In genomic region chr1:23772049-23772853, GRCh38 we compare ENCODE assay signal across 8 cellular contexts. TPM values are rescaled to one million over a fixed set of nuclear protein-coding genes. Genes with fewer than 3 reads are reported as not detected.
DNase-seq lines count a peak whose midpoint lies in the region; ATAC-seq and TF ChIP-seq lines count a peak whose summit lies in the region.

No MANE protein-coding gene starts in this region.

- H4K20me1 ChIP-seq in Karpas-422 (ENCODE audit: insufficient read depth, low read depth, low read length) = no peaks in the 10 kb centered on the region
- no peaks in the 10 kb centered on the region for H4K20me1 ChIP-seq in PC-9 (ENCODE audit: insufficient read depth)
- H4K20me1 ChIP-seq in neural cell (ENCODE audit: insufficient read depth) = no peaks in the 10 kb centered on the region

- H3K9me3 ChIP-seq in Karpas-422 (ENCODE audit: low read length) (no peaks in the 10 kb centered on the region), PC-9 (ENCODE audit: insufficient read depth, low read depth) (no peaks in the 10 kb centered on the region), neural cell (ENCODE audit: low read length) (no peaks in the 10 kb centered on the region)

- peak; percentile 93 for ATAC-seq in stimulated activated naive CD8-positive, alpha-beta T cell treated with anti-CD3 and anti-CD28 coated beads, Interleukin-15, Interleukin-2, amounts not matched to agents 100 U/mL and 50 U/mL, for 24 hours
- ATAC-seq in GM21723 (IDR thresholded peaks at IDR 0.05; ENCODE audit: unreplicated experiment) = no peak

- H3F3A ChIP-seq in PC-9 (ENCODE audit: insufficient read depth, low read depth) (peaks cover under 1% of the 10 kb centered on the region; the same call in 1 of the 2 replicates), neural cell (ENCODE audit: insufficient read depth, low read length, poor library complexity, severe bottlenecking) (no peaks in the 10 kb centered on the region)

- peak overlapping the region; percentile 43; the same call in 1 of the 2 replicates for H3K4me3 ChIP-seq in Karpas-422 (ENCODE audit: low read length)
- H3K4me3 ChIP-seq in PC-9 = no peak overlapping the region
- H3K4me3 ChIP-seq in neural cell (ENCODE audit: low read length) = peak overlapping the region; percentile 7

- peak; percentile 49 for TF ChIP-seq CTCF in GM12801 (IDR thresholded peaks at IDR 0.05; ENCODE audit: extremely low read depth, insufficient read length)
- peak; percentile 82 for TF ChIP-seq CTCF in PC-9 (conservative IDR thresholded peaks at IDR 0.05)
- peak; percentile 90 for TF ChIP-seq CTCF in neural cell (IDR thresholded peaks at IDR 0.05; ENCODE audit: poor library complexity, severe bottlenecking)

- no peak for TF ChIP-seq EP300 in neural cell (conservative IDR thresholded peaks at IDR 0.05; ENCODE audit: poor library complexity, severe bottlenecking)

- H3K9ac ChIP-seq in Karpas-422 (ENCODE audit: low read length) (peak overlapping the region; percentile 35), neural cell (ENCODE audit: low read length) (no peak overlapping the region)

- H3K36me3 ChIP-seq in Karpas-422 (ENCODE audit: insufficient read depth, low read length) = no peaks in the 10 kb centered on the region
- no peaks in the 10 kb centered on the region for H3K36me3 ChIP-seq in PC-9 (ENCODE audit: low read depth)
- H3K36me3 ChIP-seq in neural cell (ENCODE audit: insufficient read depth, low read length) = no peaks in the 10 kb centered on the region

- intact Hi-C loops in PC-9 (cut with micrococcal nuclease; ENCODE audit: unreplicated experiment) = loop anchor here (1.0 to 2.0 kb wide), 2 partner anchors 97 to 145 kb away; partner anchors contain the start of gene FUCA1

- H3K27me3 ChIP-seq in Karpas-422 (ENCODE audit: low read length) = no peaks in the 10 kb centered on the region
- H3K27me3 ChIP-seq in PC-9 (ENCODE audit: insufficient read depth, low read depth) = no peaks in the 10 kb centered on the region
- H3K27me3 ChIP-seq in neural cell (ENCODE audit: insufficient read depth, low read depth, low read length) = no peaks in the 10 kb centered on the region

- BruUV-seq in PC-9 (replicated peaks; lab: Mats Ljungman, UMichigan) = no TSS peak

- CTCF ChIA-PET in PC-9 (lab: Charles Lee) = interaction anchor here (0.6 to 2.6 kb wide), 9 partner anchors 18 to 144 kb away, joined by 3 to 26 read pairs (median 4); no protein-coding TSS in a partner anchor

- H2AFZ ChIP-seq in Karpas-422 (ENCODE audit: low read length) (no peak overlapping the region), PC-9 (no peak overlapping the region), neural cell (ENCODE audit: low read depth, low read length) (no peak overlapping the region)

- POLR2A ChIA-PET in PC-9 (lab: Charles Lee; ENCODE audit: unreplicated experiment) = interaction anchor here (0.7 kb wide), 1 partner anchor 431 kb away, joined by 11 read pairs; no protein-coding TSS in a partner anchor

- H3K27ac ChIP-seq in Karpas-422 (ENCODE audit: low read length) (no peak overlapping the region), PC-9 (no peak overlapping the region), neural cell (ENCODE audit: low read length) (no peak overlapping the region)

- peak overlapping the region; percentile 77 for H3K4me2 ChIP-seq in Karpas-422 (ENCODE audit: low read depth, low read length, poor library complexity, severe bottlenecking)
- peak overlapping the region; percentile 50 for H3K4me2 ChIP-seq in PC-9
- H3K4me2 ChIP-seq in neural cell (ENCODE audit: low read length) = no peak overlapping the region

- H3K9me2 ChIP-seq in Karpas-422 (replicated peaks; ENCODE audit: insufficient read depth, low read length) = no peaks in the 10 kb centered on the region
- H3K9me2 ChIP-seq in PC-9 (ENCODE audit: insufficient read depth) = no peaks in the 10 kb centered on the region
- no peaks in the 10 kb centered on the region for H3K9me2 ChIP-seq in neural cell (ENCODE audit: insufficient read depth, low read length)

- TF ChIP-seq RAD21 in neural cell (conservative IDR thresholded peaks at IDR 0.05) = peak; percentile 76

- DNase-seq in Karpas-422 (peak; percentile 95), PC-9 (peak; percentile 60 to 81), activated T-cell treated with anti-CD3 and anti-CD28 coated beads for 48 hours (ENCODE audit: low read depth) (peak; percentile 78), fibroblast of gingiva (ENCODE audit: low read depth) (peak; percentile 75)
- peak; percentile 90 for DNase-seq in stimulated activated naive CD8-positive, alpha-beta T cell treated with anti-CD3 and anti-CD28 coated beads, Interleukin-15, Interleukin-2, amounts not matched to agents 100 U/mL and 50 U/mL, for 24 hours

- peaks cover 20% of the 10 kb centered on the region for H3K79me2 ChIP-seq in Karpas-422 (ENCODE audit: low read length)
- peaks cover 13% of the 10 kb centered on the region for H3K79me2 ChIP-seq in PC-9 (ENCODE audit: low read depth)
- no peaks in the 10 kb centered on the region for H3K79me2 ChIP-seq in neural cell (replicated peaks; ENCODE audit: insufficient read depth, low read length)

- peaks cover 28% of the 10 kb centered on the region for H3K4me1 ChIP-seq in Karpas-422 (ENCODE audit: low read length)
- H3K4me1 ChIP-seq in PC-9 (replicated peaks; ENCODE audit: insufficient read depth) = peaks cover 11% of the 10 kb centered on the region; the same call in 1 of the 2 replicates

TF ChIP-seq in neural cell, 6 proteins besides CTCF, POLR2A, EP300 and RAD21:
- TF ChIP-seq POLR2AphosphoS5 (IDR thresholded peaks at IDR 0.05) = no peak
- TF ChIP-seq MXI1 (conservative IDR thresholded peaks at IDR 0.05; ENCODE audit: poor library complexity, severe bottlenecking) = peak; percentile 16
- TF ChIP-seq SMC3 (conservative IDR thresholded peaks at IDR 0.05; ENCODE audit: poor library complexity) = peak; percentile 79
- TF ChIP-seq REST (IDR thresholded peaks at IDR 0.05; ENCODE audit: borderline replicate concordance) = no peak

RNA-seq across cellular contexts. Expression of gene PITHD1, which starts 6.0 kb away (rescaled TPM):
- total RNA-seq in Karpas-422 (2014; rRNA removed; shearing (Covaris generic); ENCODE audit: low replicate concordance) = 35.6 and 55.7 TPM in 2 replicates
- 38.5 and 39.7 TPM in 2 replicates for total RNA-seq in PC-9 (2021)
- polyA plus RNA-seq in neural cell = 242 and 267 TPM in 2 replicates
- polyA minus RNA-seq in neural cell = 85.0 and 91.9 TPM in 2 replicates

RNA-seq across cellular contexts. Expression of gene LYPLA2, which starts 18.7 kb away (rescaled TPM):
- total RNA-seq in Karpas-422 (2014; rRNA removed; shearing (Covaris generic); ENCODE audit: low replicate concordance) = 43.1 and 69.8 TPM in 2 replicates
- 90.1 and 94.9 TPM in 2 replicates for total RNA-seq in PC-9 (2021)
- 107 and 119 TPM in 2 replicates for polyA plus RNA-seq in neural cell
- 51.4 and 71.1 TPM in 2 replicates for polyA minus RNA-seq in neural cell

RNA-seq across cellular contexts. Expression of gene GALE, which starts 28.3 kb away (rescaled TPM):
- total RNA-seq in Karpas-422 (2014; rRNA removed; shearing (Covaris generic); ENCODE audit: low replicate concordance) = 16.8 and 39.7 TPM in 2 replicates
- total RNA-seq in PC-9 (2021) = 40.5 and 45.8 TPM in 2 replicates
- polyA plus RNA-seq in neural cell = 109 and 130 TPM in 2 replicates
- 34.8 and 39.9 TPM in 2 replicates for polyA minus RNA-seq in neural cell

RNA-seq across cellular contexts. Expression of gene ELOA, which starts 29.0 kb away (rescaled TPM):
- 14.6 and 16.9 TPM in 2 replicates for total RNA-seq in Karpas-422 (2014; rRNA removed; shearing (Covaris generic); ENCODE audit: low replicate concordance)
- 26.2 and 26.4 TPM in 2 replicates for total RNA-seq in PC-9 (2021)
- polyA plus RNA-seq in neural cell = 20.0 and 25.7 TPM in 2 replicates
- 32.1 and 39.0 TPM in 2 replicates for polyA minus RNA-seq in neural cell

RNA-seq across cellular contexts. Expression of gene HMGCL, which starts 53.0 kb away (rescaled TPM):
- total RNA-seq in Karpas-422 (2014; rRNA removed; shearing (Covaris generic); ENCODE audit: low replicate concordance) = 25.6 and 45.2 TPM in 2 replicates
- total RNA-seq in PC-9 (2021) = 43.2 and 53.4 TPM in 2 replicates
- polyA plus RNA-seq in neural cell = 27.6 and 29.1 TPM in 2 replicates
- polyA minus RNA-seq in neural cell = 15.3 and 17.8 TPM in 2 replicates
